ENCODE assay signal across 8 cellular contexts in genomic region chr5:39074009-39074886, GRCh38. TPM values are rescaled to one million over a fixed set of nuclear protein-coding genes. Genes with fewer than 3 reads are reported as not detected.
DNase-seq lines count a peak whose midpoint lies in the region; ATAC-seq and TF ChIP-seq lines count a peak whose summit lies in the region.

Gene RICTOR, minus strand, starts transcription at chr5:39074399. Its CDS starts 22 bp downstream, at chr5:39074377.

- H3K27me3 Mint-ChIP-seq in CD14-positive monocyte (ENCODE audit: low read depth in 3 of 3) = peaks cover 0 to 1% (median 1%) of the 10 kb centered on the region in 3 donors

- H3K4me1 Mint-ChIP-seq in CD14-positive monocyte = peaks cover 43% of the 10 kb centered on the region

- intact Hi-C loops in CD14-positive monocyte (cut with micrococcal nuclease) (loop anchor here in 1 of 2 donors (10.0 kb wide), 1 partner anchor 201 kb away; no protein-coding TSS in a partner anchor), right lobe of liver (cut with DNase I) (loop anchor here in 1 of 2 donors (10.0 kb wide), 1 partner anchor 79 kb away; no protein-coding TSS in a partner anchor)

- H3K9me3 ChIP-seq in right lobe of liver = no peaks in the 10 kb centered on the region

- WGBS in right lobe of liver (ENCODE audit: insufficient coverage, low coverage, low lambda C conversion rate, missing lambda C conversion rate) = 1% methylated on average over 25 of the region's 99 CpGs

- DNase-seq in CD14-positive monocyte (ENCODE audit: low spot score) (peak; percentile 83), NCI-H748 treated with DMSO at 0.1 percent for 48 hours (lab: John Stamatoyannopoulos, UW) (peak; percentile 95), dermis blood vessel endothelial cell (peak; percentile 92), right lobe of liver (peak; percentile 91 to 94 (median 92))
- DNase-seq in activated CD4-positive, alpha-beta T cell treated with anti-CD3 and anti-CD28 coated beads, Interleukin-2, amount 50 U/mL, for 48 hours = peak; percentile 93 to 94
- peak; percentile 88 to 94 for DNase-seq in stimulated activated CD4-positive, alpha-beta T cell treated with anti-CD3 and anti-CD28 coated beads, Interleukin-4, amount 100 ng/mL, for 4 hours

- TF ChIP-seq CTCF in CD14-positive monocyte (IDR thresholded peaks at IDR 0.05) = no peak
- no peak for TF ChIP-seq CTCF in right lobe of liver (IDR thresholded peaks at IDR 0.05)

- H3K9me3 Mint-ChIP-seq in CD14-positive monocyte = no peaks in the 10 kb centered on the region

- peak; percentile 56 for TF ChIP-seq POLR2A in right lobe of liver (IDR thresholded peaks at IDR 0.05)

- ATAC-seq in GM19397 (IDR thresholded peaks at IDR 0.05; ENCODE audit: unreplicated experiment) (peak; percentile 76), HG03565 (IDR thresholded peaks at IDR 0.05; ENCODE audit: unreplicated experiment) (peak; percentile 52), right lobe of liver (peak; percentile 83 to 92 (median 89))

- H3K36me3 Mint-ChIP-seq in CD14-positive monocyte = peaks cover 10 to 12% of the 10 kb centered on the region in 2 donors

- peak within 1 kb of the TSS; percentile 72 to 83 (median 75) for H3K4me3 ChIP-seq in right lobe of liver

- peak within 1 kb of the TSS; percentile 90 to 97 (median 95) for H3K27ac Mint-ChIP-seq in CD14-positive monocyte

- H3K27ac ChIP-seq in right lobe of liver = peak within 1 kb of the TSS; percentile 97 to 99 (median 98)

- H3K27me3 ChIP-seq in right lobe of liver = no peaks in the 10 kb centered on the region

- H3K4me3 Mint-ChIP-seq in CD14-positive monocyte = peak within 1 kb of the TSS; percentile 98

- no peaks in the 10 kb centered on the region for H3K36me3 ChIP-seq in right lobe of liver

- peaks cover 0 to 22% (median 0%) of the 10 kb centered on the region in 4 donors for H3K4me1 ChIP-seq in right lobe of liver

RNA-seq across cellular contexts. Expression of gene RICTOR, which starts in this region (rescaled TPM):
- polyA plus RNA-seq in CD14-positive monocyte = 1 to 10 TPM; 3.5 to 7.0 TPM
- total RNA-seq in dermis blood vessel endothelial cell (36.2 and 44.7 TPM in 2 replicates), right lobe of liver (10 to 100 TPM in 5 of 6 experiments, 1 to 10 TPM in 1; 9.8 to 19.2 (median 14.6) TPM)

Comparison
In these comparisons a context has a peak if more than half of its experiments do, and no peak if none do; other contexts are left out.
1. Peak in every context shown above with its lines: DNase-seq, ATAC-seq, H3K4me3 ChIP-seq and H3K27ac ChIP-seq.